1 cellular context compared by ENCODE assay signal in the genomic region with DNA sequence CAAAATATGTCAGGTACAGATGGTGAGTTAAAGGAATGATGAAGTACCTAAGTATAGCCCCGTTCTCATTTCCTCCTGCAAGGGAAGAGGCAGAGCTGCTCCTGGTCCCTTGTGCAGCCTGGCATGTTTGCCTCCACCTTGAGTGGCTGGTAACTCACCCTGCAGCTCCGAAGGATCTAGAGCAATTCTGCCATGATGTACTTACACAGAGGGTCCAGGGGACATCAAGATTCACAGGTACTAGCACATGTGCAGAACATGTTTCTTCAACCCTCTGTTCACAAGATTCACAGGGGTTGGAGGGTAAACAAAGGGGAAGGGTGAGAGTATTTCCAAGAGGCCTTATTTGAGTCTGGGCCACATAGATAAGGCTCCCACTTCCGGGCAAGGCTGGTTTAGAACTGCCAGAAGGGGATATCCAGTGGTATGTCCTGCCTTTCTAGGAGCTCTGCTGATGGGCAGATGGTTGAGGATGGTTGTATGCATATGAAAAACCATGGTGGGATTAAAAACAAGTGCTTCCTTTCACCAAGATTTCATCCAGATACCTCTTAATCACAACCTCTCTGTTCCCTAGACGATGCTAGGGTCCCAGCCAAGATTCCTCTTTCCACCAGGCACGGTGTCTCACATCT.
A peak's percentile ranks its signal among the peaks of the same experiment; 100 is the strongest.
TF ChIP-seq lines count a peak whose summit lies in the region.

No MANE protein-coding gene starts in this region.

TF ChIP-seq in K562, 482 proteins besides CTCF, POLR2A, EP300 and RAD21 (continued from another document and continues in another):
- TF ChIP-seq ELK1 (CRISPR knock-in tag; IDR thresholded peaks at IDR 0.05), result no peak
- no peak for TF ChIP-seq ZNF444 (CRISPR knock-in tag; IDR thresholded peaks at IDR 0.05)
- TF ChIP-seq RNF2 (IDR thresholded peaks at IDR 0.05), result peak; percentile 87
- TF ChIP-seq U2AF1 (optimal IDR thresholded peaks at IDR 0.05; ENCODE audit: low read depth, low read length), result no peak
- TF ChIP-seq ESRRA (IDR thresholded peaks at IDR 0.05; ENCODE audit: borderline replicate concordance, low read depth), result no peak
- TF ChIP-seq ZNF217 (CRISPR knock-in tag; IDR thresholded peaks at IDR 0.05), result no peak
- TF ChIP-seq COPS2 (conservative IDR thresholded peaks at IDR 0.05), result no peak
- TF ChIP-seq SP1 (CRISPR knock-in tag; IDR thresholded peaks at IDR 0.05), result no peak
- TF ChIP-seq SLC30A9 (CRISPR knock-in tag; IDR thresholded peaks at IDR 0.05), result no peak
- TF ChIP-seq, protein P1, sequence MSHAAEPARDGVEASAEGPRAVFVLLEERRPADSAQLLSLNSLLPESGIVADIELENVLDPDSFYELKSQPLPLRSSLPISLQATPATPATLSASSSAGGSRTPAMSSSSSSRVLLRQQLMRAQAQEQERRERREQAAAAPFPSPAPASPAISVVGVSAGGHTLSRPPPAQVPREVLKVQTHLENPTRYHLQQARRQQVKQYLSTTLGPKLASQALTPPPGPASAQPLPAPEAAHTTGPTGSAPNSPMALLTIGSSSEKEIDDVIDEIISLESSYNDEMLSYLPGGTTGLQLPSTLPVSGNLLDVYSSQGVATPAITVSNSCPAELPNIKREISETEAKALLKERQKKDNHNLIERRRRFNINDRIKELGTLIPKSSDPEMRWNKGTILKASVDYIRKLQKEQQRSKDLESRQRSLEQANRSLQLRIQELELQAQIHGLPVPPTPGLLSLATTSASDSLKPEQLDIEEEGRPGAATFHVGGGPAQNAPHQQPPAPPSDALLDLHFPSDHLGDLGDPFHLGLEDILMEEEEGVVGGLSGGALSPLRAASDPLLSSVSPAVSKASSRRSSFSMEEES (CRISPR knock-in tag; IDR thresholded peaks at IDR 0.05), result no peak
- TF ChIP-seq, protein P2, sequence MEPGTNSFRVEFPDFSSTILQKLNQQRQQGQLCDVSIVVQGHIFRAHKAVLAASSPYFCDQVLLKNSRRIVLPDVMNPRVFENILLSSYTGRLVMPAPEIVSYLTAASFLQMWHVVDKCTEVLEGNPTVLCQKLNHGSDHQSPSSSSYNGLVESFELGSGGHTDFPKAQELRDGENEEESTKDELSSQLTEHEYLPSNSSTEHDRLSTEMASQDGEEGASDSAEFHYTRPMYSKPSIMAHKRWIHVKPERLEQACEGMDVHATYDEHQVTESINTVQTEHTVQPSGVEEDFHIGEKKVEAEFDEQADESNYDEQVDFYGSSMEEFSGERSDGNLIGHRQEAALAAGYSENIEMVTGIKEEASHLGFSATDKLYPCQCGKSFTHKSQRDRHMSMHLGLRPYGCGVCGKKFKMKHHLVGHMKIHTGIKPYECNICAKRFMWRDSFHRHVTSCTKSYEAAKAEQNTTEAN (CRISPR knock-in tag; IDR thresholded peaks at IDR 0.05), result no peak
- TF ChIP-seq, protein P3, sequence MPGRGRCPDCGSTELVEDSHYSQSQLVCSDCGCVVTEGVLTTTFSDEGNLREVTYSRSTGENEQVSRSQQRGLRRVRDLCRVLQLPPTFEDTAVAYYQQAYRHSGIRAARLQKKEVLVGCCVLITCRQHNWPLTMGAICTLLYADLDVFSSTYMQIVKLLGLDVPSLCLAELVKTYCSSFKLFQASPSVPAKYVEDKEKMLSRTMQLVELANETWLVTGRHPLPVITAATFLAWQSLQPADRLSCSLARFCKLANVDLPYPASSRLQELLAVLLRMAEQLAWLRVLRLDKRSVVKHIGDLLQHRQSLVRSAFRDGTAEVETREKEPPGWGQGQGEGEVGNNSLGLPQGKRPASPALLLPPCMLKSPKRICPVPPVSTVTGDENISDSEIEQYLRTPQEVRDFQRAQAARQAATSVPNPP (IDR thresholded peaks at IDR 0.05; ENCODE audit: borderline replicate concordance, insufficient read depth, insufficient read length), result no peak
- TF ChIP-seq KDM1A (IDR thresholded peaks at IDR 0.05), result peak; percentile 84 to 87
- TF ChIP-seq ZNF668 (CRISPR knock-in tag; IDR thresholded peaks at IDR 0.05), result no peak
- TF ChIP-seq GTF2E2 (tag; IDR thresholded peaks at IDR 0.05), result no peak
- TF ChIP-seq, protein P4, sequence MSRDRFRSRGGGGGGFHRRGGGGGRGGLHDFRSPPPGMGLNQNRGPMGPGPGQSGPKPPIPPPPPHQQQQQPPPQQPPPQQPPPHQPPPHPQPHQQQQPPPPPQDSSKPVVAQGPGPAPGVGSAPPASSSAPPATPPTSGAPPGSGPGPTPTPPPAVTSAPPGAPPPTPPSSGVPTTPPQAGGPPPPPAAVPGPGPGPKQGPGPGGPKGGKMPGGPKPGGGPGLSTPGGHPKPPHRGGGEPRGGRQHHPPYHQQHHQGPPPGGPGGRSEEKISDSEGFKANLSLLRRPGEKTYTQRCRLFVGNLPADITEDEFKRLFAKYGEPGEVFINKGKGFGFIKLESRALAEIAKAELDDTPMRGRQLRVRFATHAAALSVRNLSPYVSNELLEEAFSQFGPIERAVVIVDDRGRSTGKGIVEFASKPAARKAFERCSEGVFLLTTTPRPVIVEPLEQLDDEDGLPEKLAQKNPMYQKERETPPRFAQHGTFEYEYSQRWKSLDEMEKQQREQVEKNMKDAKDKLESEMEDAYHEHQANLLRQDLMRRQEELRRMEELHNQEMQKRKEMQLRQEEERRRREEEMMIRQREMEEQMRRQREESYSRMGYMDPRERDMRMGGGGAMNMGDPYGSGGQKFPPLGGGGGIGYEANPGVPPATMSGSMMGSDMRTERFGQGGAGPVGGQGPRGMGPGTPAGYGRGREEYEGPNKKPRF (IDR thresholded peaks at IDR 0.05; ENCODE audit: low read depth, low read length), result no peak
- no peak for TF ChIP-seq MCM2 (IDR thresholded peaks at IDR 0.05; ENCODE audit: low read depth)
- peak; percentile 92 for TF ChIP-seq POLR2AphosphoS5 (IDR thresholded peaks at IDR 0.05; ENCODE audit: control insufficient read depth, insufficient read depth, low read depth, low read length)
- no peak for TF ChIP-seq NCOA6 (IDR thresholded peaks at IDR 0.05)
- no peak for TF ChIP-seq CAMTA2 (CRISPR knock-in tag; conservative IDR thresholded peaks at IDR 0.05)
- no peak for TF ChIP-seq LARP7 (IDR thresholded peaks at IDR 0.05)
- no peak for TF ChIP-seq ZBTB49 (CRISPR knock-in tag; IDR thresholded peaks at IDR 0.05; ENCODE audit: borderline replicate concordance)
- no peak for TF ChIP-seq PURB (CRISPR knock-in tag; IDR thresholded peaks at IDR 0.05; ENCODE audit: low read depth)
- TF ChIP-seq ZNF133 (CRISPR knock-in tag; IDR thresholded peaks at IDR 0.05), result no peak
- no peak for TF ChIP-seq HMGN3 (IDR thresholded peaks at IDR 0.05; ENCODE audit: borderline replicate concordance, extremely low read depth, insufficient read length, low read depth, low read length)
- 0 out of 2 replicates have a peak, but pooled peaks have one; percentile 38 for TF ChIP-seq CREM (IDR thresholded peaks at IDR 0.05; ENCODE audit: low read depth)
- TF ChIP-seq, protein P5, sequence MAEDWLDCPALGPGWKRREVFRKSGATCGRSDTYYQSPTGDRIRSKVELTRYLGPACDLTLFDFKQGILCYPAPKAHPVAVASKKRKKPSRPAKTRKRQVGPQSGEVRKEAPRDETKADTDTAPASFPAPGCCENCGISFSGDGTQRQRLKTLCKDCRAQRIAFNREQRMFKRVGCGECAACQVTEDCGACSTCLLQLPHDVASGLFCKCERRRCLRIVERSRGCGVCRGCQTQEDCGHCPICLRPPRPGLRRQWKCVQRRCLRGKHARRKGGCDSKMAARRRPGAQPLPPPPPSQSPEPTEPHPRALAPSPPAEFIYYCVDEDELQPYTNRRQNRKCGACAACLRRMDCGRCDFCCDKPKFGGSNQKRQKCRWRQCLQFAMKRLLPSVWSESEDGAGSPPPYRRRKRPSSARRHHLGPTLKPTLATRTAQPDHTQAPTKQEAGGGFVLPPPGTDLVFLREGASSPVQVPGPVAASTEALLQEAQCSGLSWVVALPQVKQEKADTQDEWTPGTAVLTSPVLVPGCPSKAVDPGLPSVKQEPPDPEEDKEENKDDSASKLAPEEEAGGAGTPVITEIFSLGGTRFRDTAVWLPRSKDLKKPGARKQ (CRISPR knock-in tag; IDR thresholded peaks at IDR 0.05), result no peak
- peak; percentile 36; the same call in 1 of the 2 replicates for TF ChIP-seq LCOR (CRISPR knock-in tag; IDR thresholded peaks at IDR 0.05)
- TF ChIP-seq ZSCAN32 (CRISPR knock-in tag; IDR thresholded peaks at IDR 0.05), result no peak
- TF ChIP-seq ZBTB40 (IDR thresholded peaks at IDR 0.05), result peak; percentile 38; the same call in 1 of the 2 replicates
- TF ChIP-seq ZBTB40 (CRISPR knock-in tag; IDR thresholded peaks at IDR 0.05), result no peak
